In genomic region chr10:1044964-1045363, GRCh38 we compare ENCODE assay signal across 10 cellular contexts. TPM values are rescaled to one million over a fixed set of nuclear protein-coding genes. Genes with fewer than 3 reads are reported as not detected.
DNase-seq lines count a peak whose midpoint lies in the region; ATAC-seq, FAIRE-seq and TF ChIP-seq lines count a peak whose summit lies in the region.
"Had no signal": no experiment of that assay in that cellular context is flagged by ENCODE, and none has a peak within 500 bp of the region (broad histone marks: within the 10 kb centered on the region; RNA-seq: fewer than 3 reads in every experiment).

No MANE protein-coding gene starts in this region.

- H3K4me2 ChIP-seq in astrocyte (ENCODE audit: low read length), result peak overlapping the region; percentile 76

- peak overlapping the region; percentile 80 for H3K27ac Mint-ChIP-seq in stimulated activated naive CD8-positive, alpha-beta T cell treated with anti-CD3 and anti-CD28 coated beads, Interleukin-15, Interleukin-2, amounts not matched to agents 100 ng/mL and 50 ng/mL, for 24 hours
- no peak overlapping the region for H3K27ac Mint-ChIP-seq in astrocyte (ENCODE audit: unreplicated experiment)
- H3K27ac Mint-ChIP-seq in naive thymus-derived CD4-positive, alpha-beta T cell, result peak overlapping the region; percentile 3 to 96 (median 88)

- peaks cover 53% of the 10 kb centered on the region for H3K79me2 ChIP-seq in astrocyte (ENCODE audit: insufficient read depth, low read length)

- no peaks in the 10 kb centered on the region for H3K27me3 ChIP-seq in astrocyte (ENCODE audit: insufficient read depth, low read length)
- no peaks in the 10 kb centered on the region for H3K27me3 ChIP-seq in naive thymus-derived CD4-positive, alpha-beta T cell (ENCODE audit: control insufficient read depth in 2 of 2, insufficient read depth in 2 of 2, low read length in 2 of 2)

- no peak overlapping the region for H2AFZ ChIP-seq in astrocyte (ENCODE audit: low read depth, low read length)

- H3K9me3 ChIP-seq in astrocyte (ENCODE audit: insufficient read depth, low read depth, low read length), result no peaks in the 10 kb centered on the region
- H3K9me3 ChIP-seq in naive thymus-derived CD4-positive, alpha-beta T cell (ENCODE audit: control insufficient read depth in 2 of 3, low read length in 3 of 3), result no peaks in the 10 kb centered on the region
- H3K9me3 ChIP-seq: HAP-1 had no signal

- no peak for DNase-seq in stimulated activated naive CD8-positive, alpha-beta T cell treated with anti-CD3 and anti-CD28 coated beads, Interleukin-15, Interleukin-2, amounts not matched to agents 100 U/mL and 50 U/mL, for 24 hours
- DNase-seq in astrocyte (ENCODE audit: low read depth) (no peak), NCI-H1930 (lab: John Stamatoyannopoulos, UW) (no peak), inferior parietal cortex (ENCODE audit: extremely low spot score) (no peak), NCI-H1694 (lab: John Stamatoyannopoulos, UW) (no peak)
- DNase-seq in naive thymus-derived CD4-positive, alpha-beta T cell, result no peak
- DNase-seq: NCI-H2171 treated with DMSO at 0.1 percent for 48 hours had no signal

- no peak overlapping the region for H3K9ac ChIP-seq in astrocyte (ENCODE audit: low read length)

- peaks cover 56% of the 10 kb centered on the region for H3K36me3 Mint-ChIP-seq in stimulated activated naive CD8-positive, alpha-beta T cell treated with anti-CD3 and anti-CD28 coated beads, Interleukin-15, Interleukin-2, amounts not matched to agents 100 ng/mL and 50 ng/mL, for 24 hours (ENCODE audit: low read depth)
- H3K36me3 Mint-ChIP-seq in astrocyte (ENCODE audit: low read depth, unreplicated experiment), result no peaks in the 10 kb centered on the region
- peaks cover 3 to 30% (median 6%) of the 10 kb centered on the region in 5 donors for H3K36me3 Mint-ChIP-seq in naive thymus-derived CD4-positive, alpha-beta T cell

- POLR2A ChIA-PET in naive thymus-derived CD4-positive, alpha-beta T cell (lab: Charles Lee), result interaction anchor here (0.6 to 1.6 kb wide), 6 partner anchors 11 to 57 kb away, joined by 3 to 6 read pairs (median 4); partner anchors contain the start of genes GTPBP4 and WDR37

- H3K4me1 ChIP-seq in astrocyte (ENCODE audit: insufficient read depth, low read length), result peaks cover 5% of the 10 kb centered on the region
- H3K4me1 ChIP-seq in naive thymus-derived CD4-positive, alpha-beta T cell (ENCODE audit: control insufficient read depth in 2 of 2, insufficient read depth in 2 of 2, low read length in 2 of 2), result peaks cover 27% of the 10 kb centered on the region in 2 donors

- H3K4me1 Mint-ChIP-seq in stimulated activated naive CD8-positive, alpha-beta T cell treated with anti-CD3 and anti-CD28 coated beads, Interleukin-15, Interleukin-2, amounts not matched to agents 100 ng/mL and 50 ng/mL, for 24 hours (ENCODE audit: low read depth), result peaks cover 44% of the 10 kb centered on the region
- peaks cover 10% of the 10 kb centered on the region for H3K4me1 Mint-ChIP-seq in astrocyte (ENCODE audit: low read depth, unreplicated experiment)
- H3K4me1 Mint-ChIP-seq in naive thymus-derived CD4-positive, alpha-beta T cell, result peaks cover 30 to 48% (median 44%) of the 10 kb centered on the region in 7 donors

- peaks cover 32% of the 10 kb centered on the region for H3K36me3 ChIP-seq in astrocyte (ENCODE audit: insufficient read depth, low read length)
- H3K36me3 ChIP-seq in naive thymus-derived CD4-positive, alpha-beta T cell (ENCODE audit: control insufficient read depth in 2 of 3, insufficient read depth in 3 of 3, low read length in 3 of 3), result peaks cover 0 to 13% (median 4%) of the 10 kb centered on the region in 3 experiments

- ATAC-seq in stimulated activated naive CD8-positive, alpha-beta T cell treated with anti-CD3 and anti-CD28 coated beads, Interleukin-15, Interleukin-2, amounts not matched to agents 100 U/mL and 50 U/mL, for 24 hours, result no peak
- ATAC-seq in naive thymus-derived CD4-positive, alpha-beta T cell, result no peak
- no peak for ATAC-seq in HG03280 (IDR thresholded peaks at IDR 0.05; ENCODE audit: unreplicated experiment)

- H3K27me3 Mint-ChIP-seq in stimulated activated naive CD8-positive, alpha-beta T cell treated with anti-CD3 and anti-CD28 coated beads, Interleukin-15, Interleukin-2, amounts not matched to agents 100 ng/mL and 50 ng/mL, for 24 hours, result no peaks in the 10 kb centered on the region
- H3K27me3 Mint-ChIP-seq in astrocyte (ENCODE audit: low read depth, unreplicated experiment), result no peaks in the 10 kb centered on the region
- no peaks in the 10 kb centered on the region for H3K27me3 Mint-ChIP-seq in naive thymus-derived CD4-positive, alpha-beta T cell

- H3K4me3 ChIP-seq in astrocyte (ENCODE audit: insufficient read depth, low read depth, low read length), result no peak overlapping the region
- no peak overlapping the region for H3K4me3 ChIP-seq in naive thymus-derived CD4-positive, alpha-beta T cell (ENCODE audit: low read length)
- H3K4me3 ChIP-seq: HAP-1 had no signal

- H3K9me3 Mint-ChIP-seq in stimulated activated naive CD8-positive, alpha-beta T cell treated with anti-CD3 and anti-CD28 coated beads, Interleukin-15, Interleukin-2, amounts not matched to agents 100 ng/mL and 50 ng/mL, for 24 hours, result no peaks in the 10 kb centered on the region
- H3K9me3 Mint-ChIP-seq in astrocyte (ENCODE audit: unreplicated experiment), result no peaks in the 10 kb centered on the region
- peaks cover 0 to 2% (median 0%) of the 10 kb centered on the region in 11 donors for H3K9me3 Mint-ChIP-seq in naive thymus-derived CD4-positive, alpha-beta T cell

- no peak for FAIRE-seq in astrocyte (lab: Jason Lieb, UNC)

- H3K27ac ChIP-seq in astrocyte (ENCODE audit: low read depth, low read length), result no peak overlapping the region
- no peak overlapping the region for H3K27ac ChIP-seq in naive thymus-derived CD4-positive, alpha-beta T cell (ENCODE audit: low read depth, low read length)

- peaks cover 59% of the 10 kb centered on the region for H4K20me1 ChIP-seq in astrocyte (ENCODE audit: insufficient read depth, low read length)

- H3K4me3 Mint-ChIP-seq in stimulated activated naive CD8-positive, alpha-beta T cell treated with anti-CD3 and anti-CD28 coated beads, Interleukin-15, Interleukin-2, amounts not matched to agents 100 ng/mL and 50 ng/mL, for 24 hours, result peak overlapping the region; percentile 56
- H3K4me3 Mint-ChIP-seq in astrocyte (ENCODE audit: unreplicated experiment), result peak overlapping the region; percentile 55
- peak overlapping the region in 8 of 10 donors; percentile 40 to 83 (median 69) for H3K4me3 Mint-ChIP-seq in naive thymus-derived CD4-positive, alpha-beta T cell

- CTCF ChIA-PET in naive thymus-derived CD4-positive, alpha-beta T cell (lab: Charles Lee), result no interaction called here

- intact Hi-C loops in naive thymus-derived CD4-positive, alpha-beta T cell (cut with micrococcal nuclease), result loop anchor here in 1 of 2 donors (10.0 kb wide), 1 partner anchor 560 kb away; no protein-coding TSS in a partner anchor

- TF ChIP-seq CTCF in astrocyte (IDR thresholded peaks at IDR 0.05; ENCODE audit: insufficient read depth, low read depth, low read length), result no peak

RNA-seq across cellular contexts. Expression of gene IDI1, which starts 4.0 kb away (rescaled TPM):
- 43.0 and 63.2 TPM in 2 replicates for total RNA-seq in astrocyte
- 100 to 1,000 TPM in 2 of 5 experiments, 10 to 100 TPM in 3; 23.4 to 159 (median 44.9) TPM for total RNA-seq in naive thymus-derived CD4-positive, alpha-beta T cell
- 10 to 100 TPM; 26.8 to 34.6 TPM for polyA plus RNA-seq in naive thymus-derived CD4-positive, alpha-beta T cell

RNA-seq across cellular contexts. Expression of gene WDR37, which starts 11.2 kb away (rescaled TPM):
- 20.9 and 22.8 TPM in 2 replicates for total RNA-seq in astrocyte
- total RNA-seq in naive thymus-derived CD4-positive, alpha-beta T cell, result 10 to 100 TPM; 30.3 to 52.6 (median 43.4) TPM
- 10 to 100 TPM; 16.9 to 28.1 TPM for polyA plus RNA-seq in naive thymus-derived CD4-positive, alpha-beta T cell

RNA-seq across cellular contexts. Expression of gene IDI2, which starts 19.3 kb away (rescaled TPM):
- total RNA-seq in astrocyte, result not detected in 2 replicates
- total RNA-seq in naive thymus-derived CD4-positive, alpha-beta T cell, result not detected
- polyA plus RNA-seq in naive thymus-derived CD4-positive, alpha-beta T cell, result not detected

RNA-seq across cellular contexts. Expression of gene GTPBP4, which starts 56.7 kb away (rescaled TPM):
- total RNA-seq in astrocyte, result 101 and 106 TPM in 2 replicates
- total RNA-seq in naive thymus-derived CD4-positive, alpha-beta T cell, result 10 to 100 TPM; 39.0 to 81.8 (median 45.2) TPM
- polyA plus RNA-seq in naive thymus-derived CD4-positive, alpha-beta T cell, result 10 to 100 TPM; 17.4 to 23.4 TPM
